ENCODE assay signal across 30 cellular contexts in the genomic region with DNA sequence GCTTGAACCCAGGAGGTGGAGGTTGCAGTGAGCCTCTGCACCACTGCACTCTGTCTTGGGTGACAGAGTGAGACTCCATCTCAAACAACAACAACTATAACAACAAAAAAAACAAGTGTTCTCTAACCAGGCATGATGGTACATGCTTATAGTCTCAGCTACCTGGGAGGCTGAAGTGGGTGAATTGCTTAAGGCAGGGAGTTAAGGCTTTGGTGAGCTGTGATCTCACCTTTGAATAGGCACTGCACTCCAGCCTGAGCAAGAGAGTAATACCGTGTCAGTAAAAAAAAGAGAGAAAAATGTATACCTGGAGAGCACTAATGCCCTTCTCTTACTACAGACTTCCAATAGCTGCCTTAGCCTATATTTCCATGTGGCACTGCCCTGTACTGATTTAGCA.
"Had no signal": no experiment of that assay in that cellular context is flagged by ENCODE, and none has a peak within 500 bp of the region (broad histone marks: within the 10 kb centered on the region; RNA-seq: fewer than 3 reads in every experiment).

No MANE protein-coding gene starts in this region.

- H3K36me3 ChIP-seq: left lung, pancreas, prostate gland, stomach, thyroid gland, transverse colon, upper lobe of left lung, vagina had no signal

- H3K27ac Mint-ChIP-seq: memory B cell; nephron; stimulated activated naive B cell treated with anti-CD40 and anti-IgM and Interleukin-4, amounts not matched to agents 10 μg/mL and 1 μg/mL and 100 μg/mL, for 72 hours had no signal

- H3K4me3 ChIP-seq: left lung, lung, pancreas, prostate gland, skin epidermis, stomach, testis, thyroid gland, transverse colon, upper lobe of left lung, vagina had no signal

- H3K9me3 Mint-ChIP-seq: memory B cell; naive thymus-derived CD8-positive, alpha-beta T cell; neural crest cell; stimulated activated naive B cell treated with anti-CD40 and anti-IgM and Interleukin-4, amounts not matched to agents 10 μg/mL and 1 μg/mL and 100 μg/mL, for 72 hours had no signal

- ATAC-seq: left cardiac atrium; left lung; naive thymus-derived CD8-positive, alpha-beta T cell; pancreas; right cardiac atrium; sciatic nerve; stimulated activated naive B cell treated with anti-CD40 and anti-IgM and Interleukin-4, amounts not matched to agents 10 μg/mL and 1 μg/mL and 100 μg/mL, for 72 hours; stimulated activated naive CD8-positive, alpha-beta T cell treated with anti-CD3 and anti-CD28 coated beads, Interleukin-15, Interleukin-2, amounts not matched to agents 100 U/mL and 50 U/mL, for 24 hours had no signal

- H3K4me1 Mint-ChIP-seq: memory B cell; naive thymus-derived CD8-positive, alpha-beta T cell; nephron; neural crest cell; stimulated activated naive B cell treated with anti-CD40 and anti-IgM and Interleukin-4, amounts not matched to agents 10 μg/mL and 1 μg/mL and 100 μg/mL, for 72 hours had no signal

- H3K4me1 ChIP-seq: left lung, pancreas, prostate gland, stomach, testis, thyroid gland, transverse colon, upper lobe of left lung, vagina had no signal

- DNase-seq: hippocampal formation; kidney glomerular epithelial cell; left cardiac atrium; left lung; midbrain; naive thymus-derived CD8-positive, alpha-beta T cell; nucleus accumbens; pancreas; posterior cingulate gyrus; retina; right cardiac atrium; stimulated activated CD4-positive, alpha-beta T cell treated with anti-CD3 and anti-CD28 coated beads, Interleukin-12 subunit alpha, Interleukin-12 subunit beta, amount 100 ng/mL, for 4 hours; stimulated activated CD4-positive, alpha-beta T cell treated with anti-CD3 and anti-CD28 coated beads, Interleukin-15, amount 100 ng/mL, for 24 hours; stimulated activated CD4-positive, alpha-beta T cell treated with anti-CD3 and anti-CD28 coated beads, Interleukin-2, amount 100 ng/mL, for 24 hours; stimulated activated CD4-positive, alpha-beta T cell treated with anti-CD3 and anti-CD28 coated beads, Interleukin-4, amount 100 ng/mL, for 1 hour; stimulated activated naive B cell treated with anti-CD40 and anti-IgM and Interleukin-4, amounts not matched to agents 10 μg/mL and 1 μg/mL and 100 μg/mL, for 72 hours; stimulated activated naive CD8-positive, alpha-beta T cell treated with anti-CD3 and anti-CD28 coated beads, Interleukin-15, Interleukin-2, amounts not matched to agents 100 U/mL and 50 U/mL, for 24 hours; stomach; testis; thyroid gland; transverse colon; upper lobe of left lung had no signal

- H3K9me3 ChIP-seq: left lung, pancreas, prostate gland, stomach, testis, thyroid gland, transverse colon, upper lobe of left lung, vagina had no signal

- H3K27me3 Mint-ChIP-seq: memory B cell; naive thymus-derived CD8-positive, alpha-beta T cell had no signal

- H3K27ac ChIP-seq: left lung, pancreas, prostate gland, skin epidermis, stomach, testis, thyroid gland, transverse colon, upper lobe of left lung, vagina had no signal

- H3K27me3 ChIP-seq: testis, thyroid gland, transverse colon, upper lobe of left lung, vagina had no signal

- H3K36me3 Mint-ChIP-seq: memory B cell; naive thymus-derived CD8-positive, alpha-beta T cell; stimulated activated naive B cell treated with anti-CD40 and anti-IgM and Interleukin-4, amounts not matched to agents 10 μg/mL and 1 μg/mL and 100 μg/mL, for 72 hours had no signal

- H3K4me3 Mint-ChIP-seq: memory B cell; naive thymus-derived CD8-positive, alpha-beta T cell; nephron; neural crest cell; stimulated activated naive B cell treated with anti-CD40 and anti-IgM and Interleukin-4, amounts not matched to agents 10 μg/mL and 1 μg/mL and 100 μg/mL, for 72 hours had no signal
